In genomic region chr10:71656220-71656619, GRCh38 we compare ENCODE assay signal across 26 cellular contexts.
"Had no signal": no experiment of that assay in that cellular context is flagged by ENCODE, and none has a peak within 500 bp of the region (broad histone marks: within the 10 kb centered on the region; RNA-seq: fewer than 3 reads in every experiment).

No MANE protein-coding gene starts in this region.

- H3K27ac ChIP-seq: ovary, sigmoid colon, spleen, suprapubic skin, thoracic aorta, tibial artery, vagina had no signal

- H3K4me3 ChIP-seq: lung, ovary, sigmoid colon, spleen, suprapubic skin, thoracic aorta, tibial artery, vagina had no signal

- FAIRE-seq: keratinocyte, small intestine had no signal

- H3K9me3 ChIP-seq: ovary, sigmoid colon, suprapubic skin, thoracic aorta, tibial artery, vagina had no signal

- H3K36me3 ChIP-seq: ovary, sigmoid colon, spleen, suprapubic skin, thoracic aorta, tibial artery, vagina had no signal

- H3K27me3 Mint-ChIP-seq: naive thymus-derived CD8-positive, alpha-beta T cell; stimulated activated naive CD8-positive, alpha-beta T cell treated with anti-CD3 and anti-CD28 coated beads, Interleukin-15, Interleukin-2, amounts not matched to agents 100 ng/mL and 50 ng/mL, for 24 hours had no signal

- H3K4me3 Mint-ChIP-seq: memory B cell; naive thymus-derived CD8-positive, alpha-beta T cell; nephron; neural crest cell; stimulated activated effector memory CD8-positive, alpha-beta T cell treated with anti-CD3 and anti-CD28 coated beads, Interleukin-12 subunit alpha, Interleukin-12 subunit beta, amount 100 ng/mL, for 72 hours; stimulated activated naive CD8-positive, alpha-beta T cell treated with anti-CD3 and anti-CD28 coated beads, Interleukin-15, Interleukin-2, amounts not matched to agents 100 ng/mL and 50 ng/mL, for 24 hours had no signal

- H3K4me1 ChIP-seq: sigmoid colon, spleen, suprapubic skin, tibial artery, vagina had no signal

- H3K27me3 ChIP-seq: ovary, sigmoid colon, spleen, suprapubic skin, tibial artery, vagina had no signal

- H3K36me3 Mint-ChIP-seq: memory B cell; naive thymus-derived CD8-positive, alpha-beta T cell; stimulated activated effector memory CD8-positive, alpha-beta T cell treated with anti-CD3 and anti-CD28 coated beads, Interleukin-12 subunit alpha, Interleukin-12 subunit beta, amount 100 ng/mL, for 72 hours had no signal

- ATAC-seq: left cardiac atrium; left lobe of liver; naive thymus-derived CD8-positive, alpha-beta T cell; right cardiac atrium; stimulated activated effector memory CD8-positive, alpha-beta T cell treated with anti-CD3 and anti-CD28 coated beads, Interleukin-12 subunit alpha, Interleukin-12 subunit beta, amount 100 ng/mL, for 72 hours had no signal

- H3K27ac Mint-ChIP-seq: memory B cell; nephron; progenitor cell of endocrine pancreas; stimulated activated effector memory CD8-positive, alpha-beta T cell treated with anti-CD3 and anti-CD28 coated beads, Interleukin-12 subunit alpha, Interleukin-12 subunit beta, amount 100 ng/mL, for 72 hours; stimulated activated naive CD8-positive, alpha-beta T cell treated with anti-CD3 and anti-CD28 coated beads, Interleukin-15, Interleukin-2, amounts not matched to agents 100 ng/mL and 50 ng/mL, for 24 hours had no signal

- DNase-seq: head of caudate nucleus; hippocampal formation; kidney glomerular epithelial cell; left cardiac atrium; naive thymus-derived CD8-positive, alpha-beta T cell; ovary; right cardiac atrium; sigmoid colon; small intestine; spleen; stimulated activated CD4-positive, alpha-beta T cell treated with anti-CD3 and anti-CD28 coated beads, Interleukin-4, amount 100 ng/mL, for 24 hours; stimulated activated naive CD4-positive, alpha-beta T cell; tibial artery; trophoblast cell had no signal

- H3K9me3 Mint-ChIP-seq: naive thymus-derived CD8-positive, alpha-beta T cell; nephron; neural crest cell; stimulated activated effector memory CD8-positive, alpha-beta T cell treated with anti-CD3 and anti-CD28 coated beads, Interleukin-12 subunit alpha, Interleukin-12 subunit beta, amount 100 ng/mL, for 72 hours; stimulated activated naive CD8-positive, alpha-beta T cell treated with anti-CD3 and anti-CD28 coated beads, Interleukin-15, Interleukin-2, amounts not matched to agents 100 ng/mL and 50 ng/mL, for 24 hours had no signal
